ENCODE assay signal across 10 cellular contexts in the genomic region with DNA sequence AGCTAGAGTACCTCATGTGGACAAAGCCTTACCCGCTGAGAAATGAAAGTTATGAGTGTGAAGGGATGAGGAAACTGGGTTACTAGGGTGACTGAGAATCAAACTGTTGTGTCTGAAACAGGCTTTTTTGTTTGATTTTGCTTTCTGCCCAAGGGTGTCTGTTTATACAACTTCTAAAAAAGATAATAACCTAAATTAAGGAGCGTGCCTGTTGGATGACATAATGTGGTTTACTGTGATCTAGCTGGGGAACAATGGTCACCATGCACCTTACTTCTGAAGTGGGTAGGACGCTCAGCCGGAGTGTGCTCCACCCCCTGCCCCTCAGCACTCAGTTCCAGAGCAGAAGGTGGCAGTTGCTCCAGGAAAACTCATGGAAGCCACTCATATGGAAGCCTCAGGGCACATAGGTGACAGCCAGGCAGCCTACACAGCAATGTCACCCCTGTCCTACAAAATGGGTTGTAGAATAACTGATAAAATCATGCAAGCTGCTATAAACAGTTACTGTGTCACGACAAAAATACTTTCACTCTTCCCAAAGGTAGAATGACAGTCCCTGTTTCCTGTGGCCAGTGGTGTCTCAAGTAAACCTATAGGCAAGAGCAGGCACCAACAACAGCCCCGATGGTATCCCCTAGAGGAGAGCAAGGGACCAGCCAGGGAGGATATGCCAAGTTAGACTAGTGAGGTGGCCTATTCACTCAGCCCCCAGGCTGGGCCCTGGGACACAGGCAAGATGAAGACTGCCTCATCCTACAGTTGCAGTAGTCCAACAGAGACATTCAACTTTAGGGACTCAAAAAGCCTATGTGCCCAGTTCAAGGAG. TPM values are rescaled to one million over a fixed set of nuclear protein-coding genes. Genes with fewer than 3 reads are reported as not detected.
DNase-seq lines count a peak whose midpoint lies in the region; ATAC-seq, FAIRE-seq and TF ChIP-seq lines count a peak whose summit lies in the region.
"Had no signal": no experiment of that assay in that cellular context is flagged by ENCODE, and none has a peak within 500 bp of the region (broad histone marks: within the 10 kb centered on the region; RNA-seq: fewer than 3 reads in every experiment).

No MANE protein-coding gene starts in this region.

- H3K36me3 ChIP-seq in lower lobe of right lung = no peaks in the 10 kb centered on the region
- no peaks in the 10 kb centered on the region for H3K36me3 ChIP-seq in aorta (ENCODE audit: control insufficient read depth in 1 of 2, insufficient read depth in 2 of 2, low read length in 1 of 2)
- no peaks in the 10 kb centered on the region for H3K36me3 ChIP-seq in HepG2 (replicated peaks in 1 of 2; ENCODE audit: control insufficient read depth in 1 of 2, insufficient read depth in 2 of 2, low read length in 2 of 2)

- CTCF ChIA-PET in HepG2 (lab: Yijun Ruan, JAX; ENCODE audit: low intra/inter-chr PET ratio, low total read pairs) = no interaction called here

- no peaks in the 10 kb centered on the region for H3K9me3 ChIP-seq in lower lobe of right lung
- H3K9me3 ChIP-seq in aorta (ENCODE audit: control insufficient read depth, low read length) = no peaks in the 10 kb centered on the region
- no peaks in the 10 kb centered on the region for H3K9me3 ChIP-seq in HepG2 (ENCODE audit: low read length)

- H3K4me3 ChIP-seq in lower lobe of right lung (no peak overlapping the region), aorta (ENCODE audit: low read length in 2 of 2) (no peak overlapping the region), HepG2 (replicated peaks in 1 of 3; ENCODE audit: insufficient read depth in 1 of 3, low read depth in 2 of 3, low read length in 3 of 3) (no peak overlapping the region)
- H3K4me3 ChIP-seq: SK-N-MC had no signal

- no peak for FAIRE-seq in HepG2 (lab: Jason Lieb, UNC)

- intact Hi-C loops in lower lobe of right lung (cut with DNase I) = no loop called here
- intact Hi-C loops in aorta (cut with DNase I) = no loop called here
- intact Hi-C loops in HepG2 (cut with micrococcal nuclease; ENCODE audit: unreplicated experiment) = no loop called here

- ATAC-seq in HG02759 (IDR thresholded peaks at IDR 0.05; ENCODE audit: unreplicated experiment) = peak; percentile 48
- peak; percentile 54 to 59 for ATAC-seq in lower lobe of right lung
- ATAC-seq in aorta (ENCODE audit: low FRiP score) = no peak
- no peak for ATAC-seq in HepG2
- ATAC-seq in GM19463 (IDR thresholded peaks at IDR 0.05; ENCODE audit: unreplicated experiment) = no peak

- WGBS in aorta, 2 donors = 37 to 45% methylated on average over 6 of the region's 6 CpGs
- 4% methylated on average over 5 of the region's 6 CpGs for WGBS in HepG2 (ENCODE audit: low lambda C conversion rate)

- H3K79me2 ChIP-seq in HepG2 (ENCODE audit: insufficient read depth, low read length) = no peaks in the 10 kb centered on the region

- TF ChIP-seq POLR2A in HepG2 (IDR thresholded peaks at IDR 0.05; ENCODE audit: insufficient read depth in 1 of 2, low read depth in 2 of 2, low read length in 2 of 2) = no peak

- TF ChIP-seq EP300 in HepG2 (IDR thresholded peaks at IDR 0.05; ENCODE audit: low read depth in 2 of 2, low read length in 2 of 2) (no peak), HepG2 (CRISPR knock-in tag; IDR thresholded peaks at IDR 0.05; ENCODE audit: borderline replicate concordance) (no peak)

- no peak overlapping the region for H2AFZ ChIP-seq in HepG2 (ENCODE audit: low read length)

- TF ChIP-seq RAD21 in HepG2 (CRISPR knock-in tag; IDR thresholded peaks at IDR 0.05) = no peak

- 0 out of 3 replicates have a peak, but pooled peaks have one; percentile 23 for TF ChIP-seq CTCF in GM12872 (IDR thresholded peaks at IDR 0.05; ENCODE audit: insufficient read depth, low read depth, low read length)
- no peak for TF ChIP-seq CTCF in lower lobe of right lung (IDR thresholded peaks at IDR 0.05)
- no peak for TF ChIP-seq CTCF in HepG2 (CRISPR knock-in tag; IDR thresholded peaks at IDR 0.05)

- DNase-seq in OCI-M1 (lab: John Stamatoyannopoulos, UW) (peak; percentile 47), lower lobe of right lung (no peak), aorta (no peak), HepG2 (ENCODE audit: low spot score) (no peak), ACHN (no peak)
- DNase-seq: activated naive CD4-positive, alpha-beta T cell treated with anti-CD3 and anti-CD28 coated beads, Interleukin-2, amount 50 U/mL, for 16 hours had no signal

- no TSS peak for BruUV-seq in HepG2 (replicated peaks; lab: Mats Ljungman, UMichigan)

- H3K27ac ChIP-seq in lower lobe of right lung = peak overlapping the region; percentile 36
- H3K27ac ChIP-seq in aorta (ENCODE audit: low read depth in 1 of 2, low read length in 2 of 2) = no peak overlapping the region
- no peak overlapping the region for H3K27ac ChIP-seq in HepG2 (ENCODE audit: extremely low read length, insufficient read depth, low read length)

- in situ Hi-C loops in HepG2 (cut with HindIII; ENCODE audit: extremely low pct_ligation_motif_present, low pct_unique_long_range_greater_than_20kb) (no loop called here), ACHN (cut with HindIII; ENCODE audit: low pct_ligation_motif_present, low pct_unique_long_range_greater_than_20kb, low sequenced_read_pairs) (no loop called here)

- H4K20me1 ChIP-seq in HepG2 (ENCODE audit: insufficient read depth, low read length) = no peaks in the 10 kb centered on the region

- H3K4me1 ChIP-seq in lower lobe of right lung (peaks cover 42% of the 10 kb centered on the region), aorta (ENCODE audit: control insufficient read depth in 1 of 2, insufficient read depth in 2 of 2, low read length in 2 of 2) (no peaks in the 10 kb centered on the region), HepG2 (ENCODE audit: insufficient read depth, low read length) (no peaks in the 10 kb centered on the region)

- POLR2A ChIA-PET in HepG2 (lab: Yijun Ruan, JAX) = no interaction called here

- H3K27me3 ChIP-seq in lower lobe of right lung (ENCODE audit: low read depth) = no peaks in the 10 kb centered on the region
- no peaks in the 10 kb centered on the region for H3K27me3 ChIP-seq in aorta (ENCODE audit: control insufficient read depth in 1 of 2, insufficient read depth in 2 of 2, low read length in 1 of 2)
- H3K27me3 ChIP-seq in HepG2 (ENCODE audit: control insufficient read depth in 1 of 2, insufficient read depth in 2 of 2, low read length in 2 of 2) = peaks cover 0 to 5% of the 10 kb centered on the region in 2 experiments; a peak in 1 of 5 replicates

- H3K9ac ChIP-seq in HepG2 (ENCODE audit: insufficient read depth, low read depth, low read length) = no peak overlapping the region

- H3K4me2 ChIP-seq in HepG2 (ENCODE audit: low read depth, low read length) = no peak overlapping the region

TF ChIP-seq in HepG2, 621 proteins besides CTCF, POLR2A, EP300 and RAD21 (continues in another document):
- no peak for TF ChIP-seq ZNF367 (CRISPR knock-in tag; IDR thresholded peaks at IDR 0.05; ENCODE audit: borderline replicate concordance)
- TF ChIP-seq, protein P1, sequence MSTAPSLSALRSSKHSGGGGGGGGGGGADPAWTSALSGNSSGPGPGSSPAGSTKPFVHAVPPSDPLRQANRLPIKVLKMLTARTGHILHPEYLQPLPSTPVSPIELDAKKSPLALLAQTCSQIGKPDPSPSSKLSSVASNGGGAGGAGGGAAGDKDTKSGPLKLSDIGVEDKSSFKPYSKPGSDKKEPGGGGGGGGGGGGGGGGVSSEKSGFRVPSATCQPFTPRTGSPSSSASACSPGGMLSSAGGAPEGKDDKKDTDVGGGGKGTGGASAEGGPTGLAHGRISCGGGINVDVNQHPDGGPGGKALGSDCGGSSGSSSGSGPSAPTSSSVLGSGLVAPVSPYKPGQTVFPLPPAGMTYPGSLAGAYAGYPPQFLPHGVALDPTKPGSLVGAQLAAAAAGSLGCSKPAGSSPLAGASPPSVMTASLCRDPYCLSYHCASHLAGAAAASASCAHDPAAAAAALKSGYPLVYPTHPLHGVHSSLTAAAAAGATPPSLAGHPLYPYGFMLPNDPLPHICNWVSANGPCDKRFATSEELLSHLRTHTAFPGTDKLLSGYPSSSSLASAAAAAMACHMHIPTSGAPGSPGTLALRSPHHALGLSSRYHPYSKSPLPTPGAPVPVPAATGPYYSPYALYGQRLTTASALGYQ (CRISPR knock-in tag; IDR thresholded peaks at IDR 0.05) = no peak
- TF ChIP-seq KDM4B (CRISPR knock-in tag; IDR thresholded peaks at IDR 0.05) = no peak

RNA-seq across cellular contexts. Expression of a gene that starts 29.3 kb away (rescaled TPM):
- total RNA-seq in lower lobe of right lung (45.5 TPM), aorta (10 to 100 TPM; 11.3 to 27.6 TPM), HepG2 (2016; rRNA removed; fragmentation: Illumina TruSeq; extraction: Trizol) (0.03 TPM in 1 of 2 replicates, not detected in the other)
- polyA plus RNA-seq in aorta (1 to 10 TPM; 2.9 to 9.1 TPM), HepG2 (2011; rRNA removed) (0.01 and 0.03 TPM in 2 replicates)
- total RNA-seq in HepG2 (2016; cell fraction: cytosol; rRNA removed; fragmentation: Illumina TruSeq; extraction: Trizol; ENCODE audit: low read depth) = not detected in 2 replicates
- not detected in 2 replicates for total RNA-seq in HepG2 (2016; cell fraction: insoluble cytoplasmic fraction; rRNA removed; fragmentation: Illumina TruSeq; extraction: Trizol)
- total RNA-seq in HepG2 (2016; cell fraction: membrane; rRNA removed; fragmentation: Illumina TruSeq; extraction: Trizol) = 0.03 TPM in 1 of 2 replicates, not detected in the other
- total RNA-seq in HepG2 (2016; cell fraction: nucleus; rRNA removed; fragmentation: Illumina TruSeq; extraction: Trizol) = not detected in 2 replicates
- polyA plus RNA-seq in HepG2 (2011; cell fraction: cytosol; rRNA removed) = 0.01 TPM in 1 of 2 replicates, not detected in the other
- polyA plus RNA-seq in HepG2 (2011; cell fraction: nucleus; rRNA removed) = 0.05 TPM in 1 of 2 replicates, not detected in the other
- not detected in 2 replicates for polyA plus RNA-seq in HepG2 (2012)
- not detected in 2 replicates for polyA plus RNA-seq in HepG2 (2016; cell fraction: cytosol; fragmentation: Illumina TruSeq; extraction: Trizol; ENCODE audit: low read depth)
- polyA plus RNA-seq in HepG2 (2016; cell fraction: insoluble cytoplasmic fraction; fragmentation: Illumina TruSeq; extraction: Trizol; ENCODE audit: low read depth) = not detected in 2 replicates
- not detected in 2 replicates for polyA plus RNA-seq in HepG2 (2016; cell fraction: membrane; fragmentation: Illumina TruSeq; extraction: Trizol; ENCODE audit: low read depth)
- not detected in 2 replicates for polyA plus RNA-seq in HepG2 (2016; cell fraction: nucleus; fragmentation: Illumina TruSeq; extraction: Trizol; ENCODE audit: insufficient read depth, low read depth)
- polyA minus RNA-seq in HepG2 (2011; rRNA and poly(A)+ RNA removed; ENCODE audit: low replicate concordance) = 0.77 TPM in 1 of 2 replicates, not detected in the other
- polyA minus RNA-seq in HepG2 (2011; cell fraction: cytosol; rRNA and poly(A)+ RNA removed) = not detected in 2 replicates
- not detected in 2 replicates for polyA minus RNA-seq in HepG2 (2011; cell fraction: nucleus; rRNA and poly(A)+ RNA removed)

Comparison
In these comparisons a context has a peak if more than half of its experiments do, and no peak if none do; other contexts are left out.
1. ATAC-seq: peak in HG02759 (single experiment) and lower lobe of right lung (2 of 2); none in aorta (single experiment), HepG2 (single experiment) and GM19463 (single experiment).
2. RNA of a gene that starts 29.3 kb away (total RNA-seq): 45.5 TPM in lower lobe of right lung (single experiment) and 11.3 to 27.6 TPM in aorta; 0.03 TPM in HepG2; every median in the first group is over 10 times any median in the second.